8 cellular contexts compared by ENCODE assay signal in the genomic region with DNA sequence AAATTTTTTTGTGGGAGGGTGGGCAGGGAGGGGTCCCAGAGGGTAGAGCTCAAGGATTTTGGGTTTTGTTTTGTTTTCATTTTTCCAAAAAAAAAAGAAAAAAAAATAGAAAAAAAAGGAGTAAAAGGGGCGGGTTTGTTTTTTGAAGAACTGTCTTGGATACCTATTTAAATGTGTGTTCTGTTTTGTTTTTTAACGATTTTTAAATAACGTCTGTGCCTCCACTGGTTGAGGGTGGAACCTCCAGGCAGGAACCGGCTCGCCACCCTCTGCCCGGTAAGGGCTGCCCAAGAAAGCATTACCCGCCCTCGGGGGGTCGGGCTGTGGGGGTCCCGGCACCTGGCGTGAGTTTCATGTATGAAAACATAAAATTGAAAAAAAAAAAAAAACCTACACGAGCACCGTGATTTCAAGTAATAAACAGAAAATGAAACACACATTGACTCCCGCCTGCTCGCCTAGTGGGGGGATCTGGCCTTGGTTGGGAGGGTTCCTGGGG. TPM values are rescaled to one million over a fixed set of nuclear protein-coding genes. Genes with fewer than 3 reads are reported as not detected.
DNase-seq lines count a peak whose midpoint lies in the region; ATAC-seq and TF ChIP-seq lines count a peak whose summit lies in the region.

No MANE protein-coding gene starts in this region.

- peak overlapping the region; percentile 28 for H3K4me3 Mint-ChIP-seq in endodermal cell

- intact Hi-C loops in PC-3 (cut with micrococcal nuclease): no loop called here

- peak overlapping the region; percentile 54 for H3K4me3 ChIP-seq in GM12864 (ENCODE audit: low read depth, low read length)
- no peak overlapping the region for H3K4me3 ChIP-seq in PC-3 (ENCODE audit: low read length)
- H3K4me3 ChIP-seq in endodermal cell (ENCODE audit: low read length): no peak overlapping the region
- H3K4me3 ChIP-seq in rectal smooth muscle tissue (ENCODE audit: low read length): no peak overlapping the region

- H3K27me3 ChIP-seq in PC-3 (ENCODE audit: low read length): no peaks in the 10 kb centered on the region
- H3K27me3 ChIP-seq in endodermal cell (ENCODE audit: control insufficient read depth, insufficient read depth, low read length, poor library complexity, severe bottlenecking): no peaks in the 10 kb centered on the region
- no peaks in the 10 kb centered on the region for H3K27me3 ChIP-seq in rectal smooth muscle tissue (ENCODE audit: control insufficient read depth, insufficient read depth, low read length)

- H3K9ac ChIP-seq in PC-3 (ENCODE audit: low read length) (no peak overlapping the region), endodermal cell (ENCODE audit: extremely low read depth, low read length, poor library complexity, severe bottlenecking) (no peak overlapping the region), rectal smooth muscle tissue (ENCODE audit: low read length) (no peak overlapping the region)

- peaks cover 41% of the 10 kb centered on the region for H3K36me3 Mint-ChIP-seq in endodermal cell (ENCODE audit: low read depth)

- H3K4me1 Mint-ChIP-seq in endodermal cell: peaks cover 34% of the 10 kb centered on the region

- DNase-seq in GM12864 (ENCODE audit: low read depth) (no peak), PC-3 (no peak), endodermal cell (no peak), NCI-H1105 (lab: John Stamatoyannopoulos, UW) (no peak), NCI-H1092 (lab: John Stamatoyannopoulos, UW) (no peak), NCI-H1048 (lab: John Stamatoyannopoulos, UW) (no peak)

- H4K20me1 ChIP-seq in PC-3 (ENCODE audit: low read length): peaks cover 3% of the 10 kb centered on the region; the same call in 1 of the 2 replicates

- POLR2A ChIA-PET in PC-3 (lab: Charles Lee; ENCODE audit: unreplicated experiment): interaction anchor here (0.6 to 1.1 kb wide), 2 partner anchors 10 to 13 kb away, joined by 10 to 14 read pairs; partner anchors contain the start of gene CIRBP

- no peaks in the 10 kb centered on the region for H3K9me3 Mint-ChIP-seq in endodermal cell

- no peaks in the 10 kb centered on the region for H3K27me3 Mint-ChIP-seq in endodermal cell (ENCODE audit: insufficient read depth)

- H3K4me2 ChIP-seq in PC-3 (ENCODE audit: low read length): peak overlapping the region; percentile 39; the same call in 1 of the 2 replicates

- peak overlapping the region; percentile 82 for H3K27ac ChIP-seq in PC-3 (ENCODE audit: low read length)
- peak overlapping the region; percentile 86 for H3K27ac ChIP-seq in endodermal cell (ENCODE audit: low read depth, low read length)
- peak overlapping the region; percentile 76 for H3K27ac ChIP-seq in rectal smooth muscle tissue (ENCODE audit: low read depth, low read length)

- peaks cover 14% of the 10 kb centered on the region for H3F3A ChIP-seq in PC-3 (ENCODE audit: low read length, unreplicated experiment)

- ATAC-seq in PC-3 (no peak), HG03139 (IDR thresholded peaks at IDR 0.05; ENCODE audit: unreplicated experiment) (no peak)

- no peaks in the 10 kb centered on the region for H3K9me2 ChIP-seq in PC-3 (replicated peaks; ENCODE audit: low read length)

- 20 to 84% methylated on average over 1 to 13 of the region's 15 CpGs for WGBS in endodermal cell (ENCODE audit: insufficient coverage in 1 of 2, insufficient read length in 1 of 2), 2 experiments

- peak overlapping the region; percentile 90 for H3K27ac Mint-ChIP-seq in endodermal cell

- H3K4me1 ChIP-seq in PC-3 (ENCODE audit: insufficient read depth, low read length) (peaks cover 42% of the 10 kb centered on the region), endodermal cell (ENCODE audit: control insufficient read depth, insufficient read depth, low read length) (peaks cover 15% of the 10 kb centered on the region), rectal smooth muscle tissue (ENCODE audit: control insufficient read depth, insufficient read depth, low read length) (peaks cover 28% of the 10 kb centered on the region)

- CTCF ChIA-PET in PC-3 (lab: Charles Lee): no interaction called here

- peaks cover 34% of the 10 kb centered on the region for H3K79me2 ChIP-seq in PC-3 (ENCODE audit: low read length)

- TF ChIP-seq CTCF in GM12864 (IDR thresholded peaks at IDR 0.05; ENCODE audit: low read depth, low read length, missing control alignments) (no peak), PC-3 (conservative IDR thresholded peaks at IDR 0.05; ENCODE audit: low read depth, low read length) (no peak), endodermal cell (conservative IDR thresholded peaks at IDR 0.05) (no peak)

- H3K9me3 ChIP-seq in PC-3 (ENCODE audit: low read length) (no peaks in the 10 kb centered on the region), endodermal cell (ENCODE audit: control insufficient read depth, low read length) (no peaks in the 10 kb centered on the region)

- peaks cover 29% of the 10 kb centered on the region for H3K36me3 ChIP-seq in PC-3 (ENCODE audit: low read depth, low read length)
- peaks cover 44% of the 10 kb centered on the region for H3K36me3 ChIP-seq in endodermal cell (ENCODE audit: control insufficient read depth, insufficient read depth, low read length)
- peaks cover 22% of the 10 kb centered on the region for H3K36me3 ChIP-seq in rectal smooth muscle tissue (ENCODE audit: control insufficient read depth, insufficient read depth, low read length)

- no TSS peak for BruUV-seq in PC-3 (replicated peaks; lab: Mats Ljungman, UMichigan)

- H2AFZ ChIP-seq in PC-3 (ENCODE audit: low read length): no peak overlapping the region

RNA-seq across cellular contexts. Expression of gene MIDN, which starts 10.4 kb away (rescaled TPM):
- total RNA-seq in PC-3 (2014; rRNA removed) (17.3 and 41.8 TPM in 2 replicates), endodermal cell (100 to 1,000 TPM; 183 to 185 TPM)
- polyA plus RNA-seq in endodermal cell (2013, experiment 1 of 2): 126 TPM
- 115 TPM for polyA plus RNA-seq in endodermal cell (2013, experiment 2 of 2)

RNA-seq across cellular contexts. Expression of gene CIRBP, which starts 10.4 kb away (rescaled TPM):
- total RNA-seq in PC-3 (2014; rRNA removed): 136 and 197 TPM in 2 replicates
- total RNA-seq in endodermal cell: 100 to 1,000 TPM; 282 to 301 TPM
- polyA plus RNA-seq in endodermal cell (2013, experiment 1 of 2): 403 TPM
- 310 TPM for polyA plus RNA-seq in endodermal cell (2013, experiment 2 of 2)

RNA-seq across cellular contexts. Expression of gene FAM174C, which starts 16.6 kb away (rescaled TPM):
- total RNA-seq in PC-3 (2014; rRNA removed) (110 and 133 TPM in 2 replicates), endodermal cell (10 to 100 TPM; 45.1 to 46.0 TPM)
- 18.2 TPM for polyA plus RNA-seq in endodermal cell (2013, experiment 1 of 2)
- 19.0 TPM for polyA plus RNA-seq in endodermal cell (2013, experiment 2 of 2)

RNA-seq across cellular contexts. Expression of gene ATP5F1D, which starts 17.2 kb away (rescaled TPM):
- 102 and 187 TPM in 2 replicates for total RNA-seq in PC-3 (2014; rRNA removed)
- 100 to 1,000 TPM; 144 to 159 TPM for total RNA-seq in endodermal cell
- polyA plus RNA-seq in endodermal cell (2013, experiment 1 of 2): 108 TPM
- 96.0 TPM for polyA plus RNA-seq in endodermal cell (2013, experiment 2 of 2)

RNA-seq across cellular contexts. Expression of gene CBARP, which starts 21.0 kb away (rescaled TPM):
- total RNA-seq in PC-3 (2014; rRNA removed) (3.3 and 6.3 TPM in 2 replicates), endodermal cell (10 to 100 TPM; 21.5 to 28.5 TPM)
- polyA plus RNA-seq in endodermal cell (2013, experiment 1 of 2): 26.4 TPM
- polyA plus RNA-seq in endodermal cell (2013, experiment 2 of 2): 19.3 TPM
